ENCODE assay signal across 1 cellular context in the genomic region with DNA sequence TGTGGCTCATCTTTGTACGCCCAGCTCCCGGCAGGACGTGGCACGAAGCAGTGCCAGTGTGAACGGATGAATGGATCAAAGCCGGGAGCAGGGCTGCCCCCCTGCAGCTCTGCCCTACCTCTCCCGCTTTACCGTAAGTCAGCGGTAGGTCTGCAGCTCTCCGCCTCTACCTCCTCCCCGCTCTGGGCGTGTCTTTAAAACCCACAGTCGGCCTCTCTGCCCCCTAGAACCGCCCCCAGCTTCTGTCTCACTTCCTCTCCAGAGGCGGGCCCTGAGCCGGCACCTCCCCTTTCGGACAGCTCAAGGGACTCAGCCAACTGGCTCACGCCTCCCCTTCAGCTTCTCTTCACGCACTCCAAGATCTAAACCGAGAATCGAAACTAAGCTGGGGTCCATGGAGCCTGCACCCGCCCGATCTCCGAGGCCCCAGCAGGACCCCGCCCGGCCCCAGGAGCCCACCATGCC.
A peak's percentile ranks its signal among the peaks of the same experiment; 100 is the strongest.
TF ChIP-seq lines count a peak whose summit lies in the region.

A gene with protein sequence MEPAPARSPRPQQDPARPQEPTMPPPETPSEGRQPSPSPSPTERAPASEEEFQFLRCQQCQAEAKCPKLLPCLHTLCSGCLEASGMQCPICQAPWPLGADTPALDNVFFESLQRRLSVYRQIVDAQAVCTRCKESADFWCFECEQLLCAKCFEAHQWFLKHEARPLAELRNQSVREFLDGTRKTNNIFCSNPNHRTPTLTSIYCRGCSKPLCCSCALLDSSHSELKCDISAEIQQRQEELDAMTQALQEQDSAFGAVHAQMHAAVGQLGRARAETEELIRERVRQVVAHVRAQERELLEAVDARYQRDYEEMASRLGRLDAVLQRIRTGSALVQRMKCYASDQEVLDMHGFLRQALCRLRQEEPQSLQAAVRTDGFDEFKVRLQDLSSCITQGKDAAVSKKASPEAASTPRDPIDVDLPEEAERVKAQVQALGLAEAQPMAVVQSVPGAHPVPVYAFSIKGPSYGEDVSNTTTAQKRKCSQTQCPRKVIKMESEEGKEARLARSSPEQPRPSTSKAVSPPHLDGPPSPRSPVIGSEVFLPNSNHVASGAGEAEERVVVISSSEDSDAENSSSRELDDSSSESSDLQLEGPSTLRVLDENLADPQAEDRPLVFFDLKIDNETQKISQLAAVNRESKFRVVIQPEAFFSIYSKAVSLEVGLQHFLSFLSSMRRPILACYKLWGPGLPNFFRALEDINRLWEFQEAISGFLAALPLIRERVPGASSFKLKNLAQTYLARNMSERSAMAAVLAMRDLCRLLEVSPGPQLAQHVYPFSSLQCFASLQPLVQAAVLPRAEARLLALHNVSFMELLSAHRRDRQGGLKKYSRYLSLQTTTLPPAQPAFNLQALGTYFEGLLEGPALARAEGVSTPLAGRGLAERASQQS (plus strand): TSS at position 298 of the 465 bp plus-strand sequence. CDS start 97 bp downstream, at position 395.

TF ChIP-seq in GM23338, 12 proteins besides CTCF, POLR2A, EP300 and RAD21:
- TF ChIP-seq EZH2 (IDR thresholded peaks at IDR 0.05; ENCODE audit: low read depth, unreplicated experiment) (no peak), POLR2AphosphoS5 (IDR thresholded peaks at IDR 0.05; ENCODE audit: low read depth) (peak; percentile 82), JUNB (IDR thresholded peaks at IDR 0.05; ENCODE audit: unreplicated experiment) (no peak), STAT1 (IDR thresholded peaks at IDR 0.05; ENCODE audit: unreplicated experiment) (no peak)
